ENCODE assay signal across 8 cellular contexts in the genomic region with DNA sequence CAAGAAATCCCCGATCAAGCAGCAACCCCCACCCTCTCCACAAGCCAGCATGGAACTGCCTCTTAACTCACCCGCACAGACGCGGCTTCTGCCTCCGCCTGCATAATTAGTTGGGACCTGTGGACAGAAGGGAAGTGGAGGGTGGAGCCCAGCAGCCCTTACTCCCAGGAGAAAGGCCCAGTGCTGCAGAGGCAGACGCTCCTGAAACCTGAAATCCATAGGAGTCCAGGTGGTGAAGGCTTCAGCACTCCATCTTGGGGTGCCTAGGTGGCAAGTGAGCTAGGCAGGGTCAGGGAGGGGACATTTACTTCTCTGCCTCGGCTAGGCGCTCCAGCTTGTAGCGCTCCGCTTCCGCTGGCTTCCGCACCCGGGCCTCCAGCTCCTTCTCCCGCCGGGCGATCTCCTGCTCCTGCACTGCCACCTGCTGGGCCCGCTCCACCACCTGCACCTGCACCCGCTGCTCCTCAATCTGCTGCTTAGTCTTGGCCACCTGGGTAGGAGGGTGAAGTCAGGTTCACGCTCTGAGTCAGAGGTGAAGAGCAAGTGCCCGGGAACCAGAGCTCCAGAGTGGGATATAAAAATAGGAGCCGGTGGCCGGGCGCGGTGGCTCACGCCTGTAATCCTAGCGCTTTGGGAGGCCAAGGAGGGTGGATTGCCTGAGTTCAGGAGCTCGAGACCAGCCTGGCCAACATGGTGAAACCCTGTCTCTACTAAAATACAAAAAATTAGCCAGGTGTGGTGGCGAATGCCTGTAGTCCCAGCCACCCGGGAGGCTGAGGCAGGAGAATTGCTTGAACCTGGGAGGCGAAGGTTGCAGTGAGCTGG. TPM values are rescaled to one million over a fixed set of nuclear protein-coding genes. Genes with fewer than 3 reads are reported as not detected.
A peak's percentile ranks its signal among the peaks of the same experiment; 100 is the strongest.
DNase-seq lines count a peak whose midpoint lies in the region; ATAC-seq, FAIRE-seq and TF ChIP-seq lines count a peak whose summit lies in the region.

No MANE protein-coding gene starts in this region.

- H3K9me3 ChIP-seq in breast epithelium = no peaks in the 10 kb centered on the region

- peak; percentile 51 to 86 (median 61) for TF ChIP-seq CTCF in breast epithelium (IDR thresholded peaks at IDR 0.05)

- H3K4me3 ChIP-seq in breast epithelium = peak overlapping the region in 1 of 3 donors; percentile 12

- peak overlapping the region; percentile 41 to 44 for H3K27ac ChIP-seq in breast epithelium

- no peak for FAIRE-seq in H54 (lab: Jason Lieb, UNC)

- H3K27me3 ChIP-seq in breast epithelium = no peaks in the 10 kb centered on the region

- H3K4me1 ChIP-seq in breast epithelium = no peaks in the 10 kb centered on the region

- DNase-seq in Ammon's horn (ENCODE audit: low spot score) (peak; percentile 67), NCI-H146 (lab: John Stamatoyannopoulos, UW) (peak; percentile 91), UCSD-AML1 (lab: John Stamatoyannopoulos, UW; ENCODE audit: unreplicated experiment) (peak; percentile 29), breast epithelium (ENCODE audit: low spot score in 2 of 2) (peak; percentile 75 to 84), left colon (peak; percentile 84 to 90), H54 (ENCODE audit: insufficient read length, low spot score) (no peak)
- peak; percentile 80 to 83 for DNase-seq in stimulated activated CD4-positive, alpha-beta T cell treated with anti-CD3 and anti-CD28 coated beads, Interleukin-4, amount 100 ng/mL, for 48 hours (ENCODE audit: low read depth in 2 of 2)

- no peaks in the 10 kb centered on the region for H3K36me3 ChIP-seq in breast epithelium

- intact Hi-C loops in breast epithelium (cut with DNase I; ENCODE audit: low total_unique reads) = loop anchor here (5.0 kb wide), 1 partner anchor 989 kb away; no protein-coding TSS in a partner anchor
- intact Hi-C loops in left colon (cut with DNase I, micrococcal nuclease) = no loop called here

- TF ChIP-seq POLR2A in breast epithelium (IDR thresholded peaks at IDR 0.05) (no peak), H54 (IDR thresholded peaks at IDR 0.05; ENCODE audit: low read depth, low read length) (no peak)

- ATAC-seq in GM21423 (IDR thresholded peaks at IDR 0.05; ENCODE audit: unreplicated experiment) (peak; percentile 53), left colon (peak; percentile 95)

RNA-seq across cellular contexts. Expression of gene TUBB, which starts 10.7 kb away (rescaled TPM):
- 100 to 1,000 TPM; 189 to 269 (median 212) TPM for total RNA-seq in breast epithelium
- total RNA-seq in left colon = 100 to 1,000 TPM; 149 to 195 TPM

RNA-seq across cellular contexts. Expression of gene FLOT1, which starts 11.7 kb away (rescaled TPM):
- 100 to 1,000 TPM in 2 of 3 donors, 10 to 100 TPM in 1; 80.5 to 171 (median 142) TPM for total RNA-seq in breast epithelium
- total RNA-seq in left colon = 100 to 1,000 TPM; 130 to 137 TPM

RNA-seq across cellular contexts. Expression of gene IER3, which starts 13.5 kb away (rescaled TPM):
- 10 to 100 TPM in 2 of 3 donors, 1 to 10 TPM in 1; 7.7 to 64.1 (median 20.0) TPM for total RNA-seq in breast epithelium
- 100 to 1,000 TPM in 1 of 2 donors, 10 to 100 TPM in 1; 70.9 to 169 TPM for total RNA-seq in left colon

RNA-seq across cellular contexts. Expression of gene MDC1, which starts 13.7 kb away (rescaled TPM):
- total RNA-seq in breast epithelium = 10 to 100 TPM in 2 of 3 donors, 1 to 10 TPM in 1; 8.5 to 14.9 (median 13.4) TPM
- 10 to 100 TPM; 11.1 to 16.3 TPM for total RNA-seq in left colon

RNA-seq across cellular contexts. Expression of gene NRM, which starts 40.0 kb away (rescaled TPM):
- total RNA-seq in breast epithelium (1 to 10 TPM; 1.8 to 4.0 (median 2.3) TPM), left colon (1 to 10 TPM; 4.6 to 5.4 TPM)
